In genomic region chr13:28650284-28650683, GRCh38 we compare ENCODE assay signal across 26 cellular contexts. TPM values are rescaled to one million over a fixed set of nuclear protein-coding genes. Genes with fewer than 3 reads are reported as not detected.
DNase-seq lines count a peak whose midpoint lies in the region; ATAC-seq and TF ChIP-seq lines count a peak whose summit lies in the region.
"Had no signal": no experiment of that assay in that cellular context is flagged by ENCODE, and none has a peak within 500 bp of the region (broad histone marks: within the 10 kb centered on the region; RNA-seq: fewer than 3 reads in every experiment).

No MANE protein-coding gene starts in this region.

- no peaks in the 10 kb centered on the region for H3K27me3 Mint-ChIP-seq in progenitor cell of endocrine pancreas

- no peak for DNase-seq in AG04450 (ENCODE audit: low read depth, low spot score)
- DNase-seq in M059J (ENCODE audit: low read depth) = peak; percentile 18
- peak; percentile 31 for DNase-seq in fibroblast of the aortic adventitia (ENCODE audit: low read depth)
- no peak for DNase-seq in sciatic nerve (ENCODE audit: low spot score)
- DNase-seq in progenitor cell of endocrine pancreas (ENCODE audit: low spot score, unreplicated experiment) = no peak
- no peak for DNase-seq in D341Med (ENCODE audit: low spot score)
- no peak for DNase-seq in NCI-H524 treated with DMSO at 0.1 percent for 48 hours (lab: John Stamatoyannopoulos, UW)
- DNase-seq: ACHN; activated CD8-positive, alpha-beta memory T cell treated with anti-CD3 and anti-CD28 coated beads for 24 hours; central memory CD4-positive, alpha-beta T cell; COR-L47; dermis blood vessel endothelial cell; DMS79; glutamatergic neuron; KBM-7; NCI-H1436; NCI-H2107; NCI-H446 treated with DMSO at 0.1 percent for 48 hours; SHP77 treated with DMSO at 0.1 percent for 48 hours; stimulated activated CD8-positive, alpha-beta memory T cell treated with anti-CD3 and anti-CD28 coated beads, Interleukin-4, amount 100 ng/mL, for 48 hours had no signal

- H3K4me1 Mint-ChIP-seq in progenitor cell of endocrine pancreas (ENCODE audit: low read depth) = no peaks in the 10 kb centered on the region

- intact Hi-C loops in sciatic nerve (cut with DNase I) = no loop called here

- no peak overlapping the region for H3K27ac ChIP-seq in AG04450 (ENCODE audit: low read depth, low read length)
- H3K27ac ChIP-seq: ascending aorta; BLaER1 treated with 17β-estradiol and CSF1 and Interleukin-3, amounts not matched to agents 10 nM and 100 nM; suprapubic skin had no signal

- H3K27ac Mint-ChIP-seq in progenitor cell of endocrine pancreas = no peak overlapping the region

- no peaks in the 10 kb centered on the region for H3K9me3 ChIP-seq in AG04450 (ENCODE audit: control insufficient read depth, insufficient read depth, low read length)
- H3K9me3 ChIP-seq: ascending aorta, suprapubic skin had no signal

- no peaks in the 10 kb centered on the region for H3K9me3 Mint-ChIP-seq in progenitor cell of endocrine pancreas (ENCODE audit: low read depth)
- H3K9me3 Mint-ChIP-seq: activated naive CD4-positive, alpha-beta T cell treated with anti-CD3 and anti-CD28 coated beads, Interleukin-2, amount 50 U/mL, for 72 hours had no signal

- H3K4me3 Mint-ChIP-seq in progenitor cell of endocrine pancreas (ENCODE audit: low read depth) = no peak overlapping the region

- no peaks in the 10 kb centered on the region for H3K36me3 Mint-ChIP-seq in progenitor cell of endocrine pancreas (ENCODE audit: insufficient read depth)

- CTCF ChIA-PET in AG04450 (lab: Charles Lee) = no interaction called here

- no peaks in the 10 kb centered on the region for H3K27me3 ChIP-seq in AG04450 (ENCODE audit: control insufficient read depth, insufficient read depth, low read length)
- H3K27me3 ChIP-seq: ascending aorta; BLaER1 treated with 17β-estradiol and CSF1 and Interleukin-3, amounts not matched to agents 10 nM and 100 nM; suprapubic skin had no signal

- ATAC-seq in GM21723 (IDR thresholded peaks at IDR 0.05; ENCODE audit: unreplicated experiment) = peak; percentile 41
- ATAC-seq in sciatic nerve = no peak
- ATAC-seq: HCT116 had no signal

- POLR2A ChIA-PET in AG04450 (lab: Yijun Ruan, JAX) = no interaction called here

- TF ChIP-seq CTCF in AG04450 (IDR thresholded peaks at IDR 0.05; ENCODE audit: low read depth, low read length) (0 out of 2 replicates have a peak, but pooled peaks have one; percentile 1), fibroblast of the aortic adventitia (IDR thresholded peaks at IDR 0.05; ENCODE audit: insufficient read depth, low read length) (no peak), progenitor cell of endocrine pancreas (IDR thresholded peaks at IDR 0.05; ENCODE audit: unreplicated experiment) (no peak)

- H3K4me3 ChIP-seq in AG04450 (ENCODE audit: low read depth, low read length) (no peak overlapping the region), fibroblast of the aortic adventitia (ENCODE audit: low read depth, low read length) (no peak overlapping the region)
- H3K4me3 ChIP-seq: ascending aorta; BLaER1 treated with 17β-estradiol and CSF1 and Interleukin-3, amounts not matched to agents 10 nM and 100 nM; suprapubic skin had no signal

RNA-seq across cellular contexts. Expression of gene POMP, which starts 8.6 kb away (rescaled TPM):
- 89.6 and 117 TPM in 2 replicates for polyA plus RNA-seq in AG04450 (2011; rRNA removed)
- 31.7 and 52.7 TPM in 2 replicates for polyA minus RNA-seq in AG04450 (2011; rRNA and poly(A)+ RNA removed)
- 187 and 238 TPM in 2 replicates for total RNA-seq in M059J (2014; rRNA removed; shearing (Covaris generic))
- total RNA-seq in fibroblast of the aortic adventitia (ENCODE audit: low replicate concordance) (147 and 154 TPM in 2 replicates), sciatic nerve (49.2 TPM), progenitor cell of endocrine pancreas (58.9 and 60.9 TPM in 2 replicates)

Comparison
In these comparisons a context has a peak if more than half of its experiments do, and no peak if none do; other contexts are left out.
1. DNase-seq: peak in M059J (single experiment) and fibroblast of the aortic adventitia (single experiment); none in AG04450 (single experiment), sciatic nerve (single experiment), progenitor cell of endocrine pancreas (single experiment), D341Med (single experiment) and NCI-H524 treated with DMSO at 0.1 percent for 48 hours (single experiment).